Comparison of ENCODE assay signal across 1 cellular context in the genomic region with DNA sequence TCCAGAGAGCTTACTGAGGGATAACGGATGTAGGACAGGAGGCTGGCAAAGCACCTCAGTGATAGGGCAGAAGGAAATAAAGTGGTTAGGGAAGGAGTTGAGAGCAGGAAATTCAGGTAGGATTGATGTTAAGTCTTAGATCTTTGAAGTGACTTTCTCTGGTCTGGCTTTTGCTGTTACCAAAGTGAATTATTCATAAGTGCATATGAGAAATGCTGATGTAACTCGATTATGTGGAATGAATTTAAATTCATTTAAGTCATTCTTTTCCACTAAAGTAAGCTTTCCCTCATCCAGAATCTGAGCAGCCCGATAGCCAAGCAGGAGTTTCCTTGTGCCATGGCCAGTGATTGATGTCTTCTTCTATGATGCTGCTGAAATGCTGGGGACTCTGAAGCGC.
TF ChIP-seq lines count a peak whose summit lies in the region.

No MANE protein-coding gene starts in this region.

TF ChIP-seq in SK-N-SH, 30 proteins besides CTCF, POLR2A, EP300 and RAD21 (continued from another document):
- TF ChIP-seq, protein P1, sequence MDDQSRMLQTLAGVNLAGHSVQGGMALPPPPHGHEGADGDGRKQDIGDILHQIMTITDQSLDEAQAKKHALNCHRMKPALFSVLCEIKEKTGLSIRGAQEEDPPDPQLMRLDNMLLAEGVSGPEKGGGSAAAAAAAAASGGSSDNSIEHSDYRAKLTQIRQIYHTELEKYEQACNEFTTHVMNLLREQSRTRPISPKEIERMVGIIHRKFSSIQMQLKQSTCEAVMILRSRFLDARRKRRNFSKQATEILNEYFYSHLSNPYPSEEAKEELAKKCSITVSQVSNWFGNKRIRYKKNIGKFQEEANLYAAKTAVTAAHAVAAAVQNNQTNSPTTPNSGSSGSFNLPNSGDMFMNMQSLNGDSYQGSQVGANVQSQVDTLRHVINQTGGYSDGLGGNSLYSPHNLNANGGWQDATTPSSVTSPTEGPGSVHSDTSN (IDR thresholded peaks at IDR 0.05), result peak; percentile 29; the same call in 1 of the 2 replicates
